9 cellular contexts compared by ENCODE assay signal in the genomic region with DNA sequence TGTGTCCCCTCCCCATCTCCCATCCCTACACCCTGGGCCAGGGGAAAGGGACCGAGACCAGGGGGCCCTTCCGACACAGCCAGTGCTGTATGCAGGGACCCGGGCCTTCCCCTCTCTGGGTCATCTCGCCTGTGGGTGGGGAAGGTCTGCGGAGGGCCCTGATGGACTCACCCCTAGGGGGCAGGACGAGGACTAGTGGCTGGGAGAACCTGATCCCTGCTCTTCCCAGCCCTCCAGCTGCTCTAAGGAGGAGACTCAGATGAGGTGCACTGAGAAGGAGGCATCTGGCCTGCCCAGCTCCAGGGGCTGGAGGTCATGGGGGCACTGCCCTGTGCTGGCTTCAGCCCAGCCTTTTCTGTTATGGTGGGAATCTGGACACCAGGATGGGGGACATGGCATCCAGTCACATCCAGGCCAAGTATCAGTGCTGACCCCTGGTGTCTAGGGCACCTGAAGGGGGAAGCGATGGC. TPM values are rescaled to one million over a fixed set of nuclear protein-coding genes. Genes with fewer than 3 reads are reported as not detected.
DNase-seq lines count a peak whose midpoint lies in the region; ATAC-seq and TF ChIP-seq lines count a peak whose summit lies in the region.
"Had no signal": no experiment of that assay in that cellular context is flagged by ENCODE, and none has a peak within 500 bp of the region (broad histone marks: within the 10 kb centered on the region; RNA-seq: fewer than 3 reads in every experiment).

No MANE protein-coding gene starts in this region.

- no peak overlapping the region for H3K27ac Mint-ChIP-seq in MCF 10A (ENCODE audit: low read depth, unreplicated experiment)
- no peak overlapping the region for H3K27ac Mint-ChIP-seq in activated CD4-positive, alpha-beta memory T cell treated with anti-CD3 and anti-CD28 coated beads, Interleukin-2, amount 10 ng/mL, durations not matched to agents 7 days and 5 days

- in situ Hi-C loops in G401 (cut with HindIII; ENCODE audit: low sequenced_read_pairs): no loop called here

- H3K4me1 Mint-ChIP-seq in MCF 10A (ENCODE audit: insufficient read depth, unreplicated experiment): peaks cover 8% of the 10 kb centered on the region
- no peaks in the 10 kb centered on the region for H3K4me1 Mint-ChIP-seq in activated CD4-positive, alpha-beta memory T cell treated with anti-CD3 and anti-CD28 coated beads, Interleukin-2, amount 10 ng/mL, durations not matched to agents 7 days and 5 days

- DNase-seq in NCI-H146 (lab: John Stamatoyannopoulos, UW): peak; percentile 13
- DNase-seq in NCI-H146 treated with DMSO at 0.1 percent for 48 hours (lab: John Stamatoyannopoulos, UW; ENCODE audit: unreplicated experiment): no peak
- peak; percentile 17 for DNase-seq in MCF 10A (ENCODE audit: unreplicated experiment)
- no peak for DNase-seq in left colon
- DNase-seq in upper lobe of left lung: peak in 1 of 2 donors; percentile 40
- no peak for DNase-seq in G401 (ENCODE audit: low spot score)
- DNase-seq in activated CD4-positive, alpha-beta memory T cell treated with anti-CD3 and anti-CD28 coated beads, Interleukin-2, amount 10 ng/mL, durations not matched to agents 7 days and 5 days: no peak

- ATAC-seq in left colon (peak; percentile 26), upper lobe of left lung (ENCODE audit: low FRiP score in 2 of 2) (peak; percentile 46 to 66), GM21390 (IDR thresholded peaks at IDR 0.05; ENCODE audit: unreplicated experiment) (no peak)

- H3K36me3 ChIP-seq in upper lobe of left lung: peaks cover 0 to 23% (median 6%) of the 10 kb centered on the region in 4 donors

- BruUV-seq in MCF 10A (replicated peaks; lab: Mats Ljungman, UMichigan): no TSS peak

- peaks cover 8% of the 10 kb centered on the region for H3K36me3 Mint-ChIP-seq in MCF 10A (ENCODE audit: insufficient read depth, unreplicated experiment)
- H3K36me3 Mint-ChIP-seq in activated CD4-positive, alpha-beta memory T cell treated with anti-CD3 and anti-CD28 coated beads, Interleukin-2, amount 10 ng/mL, durations not matched to agents 7 days and 5 days (ENCODE audit: low read depth): no peaks in the 10 kb centered on the region

- peaks cover 27 to 46% (median 37%) of the 10 kb centered on the region in 4 donors for H3K4me1 ChIP-seq in upper lobe of left lung

- TF ChIP-seq POLR2A in upper lobe of left lung (IDR thresholded peaks at IDR 0.05): no peak

- intact Hi-C loops in MCF 10A (cut with micrococcal nuclease) (no loop called here), left colon (cut with DNase I, micrococcal nuclease) (no loop called here)

- no peak overlapping the region for H3K4me3 Mint-ChIP-seq in MCF 10A (ENCODE audit: unreplicated experiment)
- H3K4me3 Mint-ChIP-seq in activated CD4-positive, alpha-beta memory T cell treated with anti-CD3 and anti-CD28 coated beads, Interleukin-2, amount 10 ng/mL, durations not matched to agents 7 days and 5 days: no peak overlapping the region

- H3K4me3 ChIP-seq in upper lobe of left lung: peak overlapping the region; percentile 59 to 76 (median 64)

- TF ChIP-seq EP300 in upper lobe of left lung (IDR thresholded peaks at IDR 0.05): no peak

- CTCF ChIA-PET in MCF 10A (lab: Yijun Ruan, JAX): interaction anchor here (0.6 to 1.1 kb wide), 5 partner anchors 11 to 1656 kb away, joined by 3 to 12 read pairs (median 4); no protein-coding TSS in a partner anchor
- CTCF ChIA-PET in activated CD4-positive, alpha-beta memory T cell treated with anti-CD3 and anti-CD28 coated beads, Interleukin-2, amount 10 ng/mL, durations not matched to agents 7 days and 5 days (lab: Charles Lee): no interaction called here

- POLR2A ChIA-PET in MCF 10A (lab: Yijun Ruan, JAX): no interaction called here
- POLR2A ChIA-PET in activated CD4-positive, alpha-beta memory T cell treated with anti-CD3 and anti-CD28 coated beads, Interleukin-2, amount 10 ng/mL, durations not matched to agents 7 days and 5 days (lab: Charles Lee): no interaction called here

- TF ChIP-seq CTCF in MCF 10A (IDR thresholded peaks at IDR 0.05; ENCODE audit: unreplicated experiment) (no peak), upper lobe of left lung (IDR thresholded peaks at IDR 0.05) (peak; percentile 15 to 50 (median 36))

- no peaks in the 10 kb centered on the region for H3K27me3 Mint-ChIP-seq in MCF 10A (ENCODE audit: insufficient read depth, unreplicated experiment)
- H3K27me3 Mint-ChIP-seq in activated CD4-positive, alpha-beta memory T cell treated with anti-CD3 and anti-CD28 coated beads, Interleukin-2, amount 10 ng/mL, durations not matched to agents 7 days and 5 days: peaks cover 1% of the 10 kb centered on the region

- no peaks in the 10 kb centered on the region for H3K9me3 ChIP-seq in upper lobe of left lung

- H3K27ac ChIP-seq in upper lobe of left lung: peak overlapping the region; percentile 76 to 92 (median 86)
- H3K27ac ChIP-seq: C4-2B had no signal

- H3K9me3 Mint-ChIP-seq in MCF 10A (ENCODE audit: unreplicated experiment): no peaks in the 10 kb centered on the region
- no peaks in the 10 kb centered on the region for H3K9me3 Mint-ChIP-seq in activated CD4-positive, alpha-beta memory T cell treated with anti-CD3 and anti-CD28 coated beads, Interleukin-2, amount 10 ng/mL, durations not matched to agents 7 days and 5 days

- 31 to 41% methylated on average over 3 to 6 of the region's 7 CpGs for WGBS in upper lobe of left lung, 2 donors

- H3K27me3 ChIP-seq in upper lobe of left lung: no peaks in the 10 kb centered on the region

RNA-seq across cellular contexts. Expression of gene MYL9, which starts 0.7 kb away (rescaled TPM):
- total RNA-seq in MCF 10A (2022) (4.3 and 7.9 TPM in 2 replicates), left colon (100 to 1,000 TPM in 1 of 2 donors, 10 to 100 TPM in 1; 36.9 to 484 TPM), upper lobe of left lung (100 to 1,000 TPM in 5 of 6 donors, 10 to 100 TPM in 1; 79.6 to 425 (median 169) TPM)
- 28.2 and 41.4 TPM in 2 replicates for total RNA-seq in G401 (2014; rRNA removed; shearing (Covaris generic))
- total RNA-seq in activated CD4-positive, alpha-beta memory T cell treated with anti-CD3 and anti-CD28 coated beads, Interleukin-2, amount 10 ng/mL, durations not matched to agents 7 days and 5 days: 1 to 10 TPM; 1.1 to 1.7 TPM

RNA-seq across cellular contexts. Expression of gene TGIF2, which starts 31.3 kb away (rescaled TPM):
- total RNA-seq in MCF 10A (2022) (5.9 and 9.7 TPM in 2 replicates), left colon (1 to 10 TPM; 4.8 to 4.9 TPM), upper lobe of left lung (10 to 100 TPM in 4 of 6 donors, 1 to 10 TPM in 2; 9.4 to 20.1 (median 11.9) TPM)
- total RNA-seq in G401 (2014; rRNA removed; shearing (Covaris generic)): 17.0 and 17.2 TPM in 2 replicates
- 10 to 100 TPM; 28.0 to 33.5 TPM for total RNA-seq in activated CD4-positive, alpha-beta memory T cell treated with anti-CD3 and anti-CD28 coated beads, Interleukin-2, amount 10 ng/mL, durations not matched to agents 7 days and 5 days

Comparison
In these comparisons a context has a peak if more than half of its experiments do, and no peak if none do; other contexts are left out.
1. DNase-seq: peak in NCI-H146 (single experiment) and MCF 10A (single experiment); none in NCI-H146 treated with DMSO at 0.1 percent for 48 hours (single experiment), left colon (0 of 2), G401 (single experiment) and activated CD4-positive, alpha-beta memory T cell treated with anti-CD3 and anti-CD28 coated beads, Interleukin-2, amount 10 ng/mL, durations not matched to agents 7 days and 5 days (single experiment).